Comparison of ENCODE assay signal across 10 cellular contexts in the genomic region with DNA sequence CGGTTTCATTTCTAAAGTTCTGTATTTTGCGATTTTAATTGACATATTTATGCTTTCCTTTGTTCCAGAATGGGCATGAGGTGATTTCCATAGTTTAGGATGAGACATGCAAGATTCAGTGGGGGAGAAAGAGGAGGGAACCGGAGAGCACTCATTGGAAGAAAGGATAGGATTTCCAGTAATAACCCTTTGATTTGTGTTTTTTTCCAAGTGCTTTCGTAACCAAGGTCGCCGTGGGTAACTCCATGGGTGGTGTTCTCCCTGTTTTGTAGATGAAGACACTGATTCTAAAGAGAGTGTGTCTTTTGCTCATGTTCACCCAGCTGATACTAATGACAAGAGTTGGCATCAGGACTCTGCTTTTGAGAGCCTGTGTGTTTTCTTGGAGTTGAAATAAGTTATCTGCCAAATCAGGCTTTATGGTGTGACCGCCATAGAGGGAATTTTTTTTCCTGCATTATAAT.
A peak's percentile ranks its signal among the peaks of the same experiment; 100 is the strongest.
DNase-seq lines count a peak whose midpoint lies in the region; ATAC-seq and TF ChIP-seq lines count a peak whose summit lies in the region.
"Had no signal": no experiment of that assay in that cellular context is flagged by ENCODE, and none has a peak within 500 bp of the region (broad histone marks: within the 10 kb centered on the region; RNA-seq: fewer than 3 reads in every experiment).

No MANE protein-coding gene starts in this region.

- H3K27ac ChIP-seq in mammary epithelial cell (ENCODE audit: insufficient read depth, low read depth, low read length): no peak overlapping the region
- H3K27ac ChIP-seq in muscle layer of duodenum (ENCODE audit: low read length): peak overlapping the region; percentile 52
- H3K27ac ChIP-seq: RWPE1 had no signal

- peaks cover 79% of the 10 kb centered on the region for H3K36me3 Mint-ChIP-seq in stimulated activated naive CD8-positive, alpha-beta T cell treated with anti-CD3 and anti-CD28 coated beads, Interleukin-15, Interleukin-2, amounts not matched to agents 100 ng/mL and 50 ng/mL, for 24 hours (ENCODE audit: low read depth)

- no peak overlapping the region for H3K4me3 Mint-ChIP-seq in stimulated activated naive CD8-positive, alpha-beta T cell treated with anti-CD3 and anti-CD28 coated beads, Interleukin-15, Interleukin-2, amounts not matched to agents 100 ng/mL and 50 ng/mL, for 24 hours

- H3K79me2 ChIP-seq in mammary epithelial cell (ENCODE audit: insufficient read depth, low read length): no peaks in the 10 kb centered on the region

- no peak for TF ChIP-seq CTCF in mammary epithelial cell (conservative IDR thresholded peaks at IDR 0.05 in 1 of 2, IDR thresholded peaks at IDR 0.05 in 1 of 2; ENCODE audit: extremely low read depth in 1 of 2, insufficient read depth in 1 of 2, low read depth in 1 of 2, low read length in 2 of 2)

- in situ Hi-C loops in mammary epithelial cell (cut with MboI; ENCODE audit: low sequenced_read_pairs in 2 of 2): no loop called here

- peaks cover 4% of the 10 kb centered on the region for H3K9me3 Mint-ChIP-seq in stimulated activated naive CD8-positive, alpha-beta T cell treated with anti-CD3 and anti-CD28 coated beads, Interleukin-15, Interleukin-2, amounts not matched to agents 100 ng/mL and 50 ng/mL, for 24 hours

- H3K27me3 ChIP-seq in mammary epithelial cell (ENCODE audit: insufficient read depth, low read length) (no peaks in the 10 kb centered on the region), muscle layer of duodenum (ENCODE audit: low read depth, low read length) (no peaks in the 10 kb centered on the region)

- H3K4me1 Mint-ChIP-seq in stimulated activated naive CD8-positive, alpha-beta T cell treated with anti-CD3 and anti-CD28 coated beads, Interleukin-15, Interleukin-2, amounts not matched to agents 100 ng/mL and 50 ng/mL, for 24 hours (ENCODE audit: low read depth): peaks cover 99% of the 10 kb centered on the region

- H3K4me3 ChIP-seq in mammary epithelial cell (replicated peaks in 1 of 3; ENCODE audit: insufficient read depth in 1 of 3, low read depth in 2 of 3, low read length in 3 of 3): no peak overlapping the region
- no peak overlapping the region for H3K4me3 ChIP-seq in muscle layer of duodenum (ENCODE audit: low read depth in 1 of 2, low read length in 2 of 2)

- no peak for DNase-seq in stimulated activated naive CD8-positive, alpha-beta T cell treated with anti-CD3 and anti-CD28 coated beads, Interleukin-15, Interleukin-2, amounts not matched to agents 100 U/mL and 50 U/mL, for 24 hours
- DNase-seq in mammary epithelial cell (no peak), HUDEP-2 (lab: John Stamatoyannopoulos, UW; ENCODE audit: unreplicated experiment in 76 of 76) (no peak), cerebellum (ENCODE audit: low spot score) (no peak)
- DNase-seq: activated T-cell treated with anti-CD3 and anti-CD28 coated beads, Interleukin-2, amount 50 U/mL, for 48 hours had no signal

- H3K4me2 ChIP-seq in mammary epithelial cell (ENCODE audit: insufficient read depth, low read depth, low read length): peak overlapping the region; percentile 17

- dilution Hi-C loops in mammary epithelial cell (cut with HindIII; ENCODE audit: low sequenced_read_pairs): no loop called here

- no peak for ATAC-seq in stimulated activated naive CD8-positive, alpha-beta T cell treated with anti-CD3 and anti-CD28 coated beads, Interleukin-15, Interleukin-2, amounts not matched to agents 100 U/mL and 50 U/mL, for 24 hours
- no peak for ATAC-seq in GM21576 (IDR thresholded peaks at IDR 0.05; ENCODE audit: unreplicated experiment)
- no peak for ATAC-seq in HG03097 (IDR thresholded peaks at IDR 0.05; ENCODE audit: low FRiP score, unreplicated experiment)

- H4K20me1 ChIP-seq in mammary epithelial cell (ENCODE audit: insufficient read depth, low read length): no peaks in the 10 kb centered on the region

- H3K36me3 ChIP-seq in mammary epithelial cell (ENCODE audit: insufficient read depth, low read length) (peaks cover 2% of the 10 kb centered on the region), muscle layer of duodenum (ENCODE audit: control insufficient read depth in 1 of 2, insufficient read depth in 2 of 2, low read length in 2 of 2) (no peaks in the 10 kb centered on the region)

- BruUV-seq in mammary epithelial cell (replicated peaks; lab: Mats Ljungman, UMichigan): no TSS peak

- peak overlapping the region; percentile 97 for H3K27ac Mint-ChIP-seq in stimulated activated naive CD8-positive, alpha-beta T cell treated with anti-CD3 and anti-CD28 coated beads, Interleukin-15, Interleukin-2, amounts not matched to agents 100 ng/mL and 50 ng/mL, for 24 hours

- intact Hi-C loops in mammary epithelial cell (cut with micrococcal nuclease): no loop called here

- H3K9ac ChIP-seq in mammary epithelial cell (ENCODE audit: insufficient read depth, low read length): no peak overlapping the region

- H3K9me3 ChIP-seq in mammary epithelial cell (replicated peaks; ENCODE audit: insufficient read depth, low read length) (no peaks in the 10 kb centered on the region), muscle layer of duodenum (ENCODE audit: control insufficient read depth in 1 of 2, low read length in 2 of 2) (no peaks in the 10 kb centered on the region)

- H3K4me1 ChIP-seq in mammary epithelial cell (ENCODE audit: insufficient read depth, low read length) (peaks cover 26% of the 10 kb centered on the region), muscle layer of duodenum (ENCODE audit: control insufficient read depth in 1 of 2, insufficient read depth in 2 of 2, low read length in 2 of 2) (peaks cover 18 to 42% of the 10 kb centered on the region in 2 donors)

- CTCF ChIA-PET in mammary epithelial cell (lab: Charles Lee; ENCODE audit: low non-redundant PET): no interaction called here

- 35% methylated on average over 7 of the region's 7 CpGs for WGBS in mammary epithelial cell (ENCODE audit: low coverage, missing lambda C conversion rate)

- H3K27me3 Mint-ChIP-seq in stimulated activated naive CD8-positive, alpha-beta T cell treated with anti-CD3 and anti-CD28 coated beads, Interleukin-15, Interleukin-2, amounts not matched to agents 100 ng/mL and 50 ng/mL, for 24 hours: no peaks in the 10 kb centered on the region

- H2AFZ ChIP-seq in mammary epithelial cell (ENCODE audit: low read depth, low read length): no peak overlapping the region
